In the genomic region with DNA sequence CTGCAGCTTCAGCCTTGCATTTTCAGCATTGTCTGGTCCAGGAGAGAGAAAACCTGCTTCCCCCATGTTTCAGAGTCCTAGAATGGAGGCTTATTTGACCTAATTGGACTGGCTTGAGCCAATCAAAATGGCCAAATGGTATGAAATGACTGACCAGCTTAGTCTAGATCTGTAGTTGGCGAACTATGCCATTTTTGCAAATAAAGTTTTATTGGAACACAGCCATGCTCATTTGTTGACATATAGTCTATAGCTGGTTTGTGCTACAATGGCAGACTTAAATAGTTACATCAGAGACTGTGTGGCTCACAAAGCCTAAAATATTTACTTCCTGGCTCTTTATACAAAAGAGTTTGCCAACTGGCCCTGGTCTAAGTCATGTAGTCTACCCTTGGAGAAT, we compare ENCODE assay signal across 27 cellular contexts.
"Had no signal": no experiment of that assay in that cellular context is flagged by ENCODE, and none has a peak within 500 bp of the region (broad histone marks: within the 10 kb centered on the region; RNA-seq: fewer than 3 reads in every experiment).

No MANE protein-coding gene starts in this region.

- H3K4me1 ChIP-seq: stomach, suprapubic skin, testis, thyroid gland, tibial artery, tibial nerve, transverse colon, upper lobe of left lung, upper lobe of right lung, uterus, vagina had no signal

- FAIRE-seq: urothelium cell line had no signal

- H3K9me3 ChIP-seq: stomach, suprapubic skin, testis, thoracic aorta, thyroid gland, tibial artery, transverse colon, upper lobe of left lung, upper lobe of right lung, uterus, vagina had no signal

- H3K27me3 ChIP-seq: stomach, suprapubic skin, testis, thyroid gland, tibial artery, tibial nerve, transverse colon, upper lobe of left lung, upper lobe of right lung, uterus, vagina had no signal

- H3K36me3 ChIP-seq: stomach, suprapubic skin, thoracic aorta, thyroid gland, tibial artery, tibial nerve, transverse colon, upper lobe of left lung, upper lobe of right lung, uterus, vagina had no signal

- H3K27ac ChIP-seq: stomach, suprapubic skin, testis, thoracic aorta, thyroid gland, tibial artery, tibial nerve, transverse colon, upper lobe of left lung, upper lobe of right lung, uterus, vagina had no signal

- DNase-seq: stimulated activated CD4-positive, alpha-beta T cell treated with anti-CD3 and anti-CD28 coated beads, Interleukin-2, amount 100 ng/mL, for 48 hours; stimulated activated CD4-positive, alpha-beta T cell treated with anti-CD3 and anti-CD28 coated beads, Interleukin-4, amount 100 ng/mL, for 1 hour; stimulated activated CD4-positive, alpha-beta T cell treated with anti-CD3 and anti-CD28 coated beads, Interleukin-4, amount 100 ng/mL, for 24 hours; stimulated activated CD4-positive, alpha-beta T cell treated with anti-CD3 and anti-CD28 coated beads, Interleukin-4, amount 100 ng/mL, for 4 hours; stimulated activated CD8-positive, alpha-beta memory T cell treated with anti-CD3 and anti-CD28 coated beads, Interleukin-4, amount 100 ng/mL, for 48 hours; stimulated activated naive B cell treated with anti-CD40 and anti-IgM and Interleukin-4, amounts not matched to agents 10 μg/mL and 1 μg/mL and 100 μg/mL, for 72 hours; stimulated activated naive CD4-positive, alpha-beta T cell; stimulated activated naive CD4-positive, alpha-beta T cell treated with Interleukin-2 at 50 U/mL for 16 hours; stimulated activated naive CD8-positive, alpha-beta T cell treated with anti-CD3 and anti-CD28 coated beads, Interleukin-15, amount 100 ng/mL, for 72 hours; stimulated activated naive CD8-positive, alpha-beta T cell treated with anti-CD3 and anti-CD28 coated beads, Interleukin-15, Interleukin-2, amounts not matched to agents 100 U/mL and 50 U/mL, for 24 hours; stomach; substantia nigra; testis; thyroid gland; tibial artery; transverse colon; trophoblast cell; upper lobe of left lung; upper lobe of right lung; uterus had no signal

- ATAC-seq: stimulated activated effector memory CD8-positive, alpha-beta T cell treated with anti-CD3 and anti-CD28 coated beads, Interleukin-12 subunit alpha, Interleukin-12 subunit beta, amount 100 ng/mL, for 72 hours; stimulated activated memory B cell treated with anti-CD40 and anti-IgM and Interleukin-4, amounts not matched to agents 10 μg/mL and 1 μg/mL and 100 μg/mL, for 72 hours; stimulated activated naive B cell treated with anti-CD40 and anti-IgM and Interleukin-4, amounts not matched to agents 10 μg/mL and 1 μg/mL and 100 μg/mL, for 72 hours; stimulated activated naive CD8-positive, alpha-beta T cell treated with anti-CD3 and anti-CD28 coated beads, Interleukin-15, amount 100 ng/mL, for 72 hours; stimulated activated naive CD8-positive, alpha-beta T cell treated with anti-CD3 and anti-CD28 coated beads, Interleukin-15, Interleukin-2, amounts not matched to agents 100 U/mL and 50 U/mL, for 24 hours; upper lobe of right lung had no signal

- H3K4me3 ChIP-seq: stomach, suprapubic skin, testis, thoracic aorta, thyroid gland, tibial artery, tibial nerve, transverse colon, upper lobe of left lung, upper lobe of right lung, uterus, vagina had no signal
